8 cellular contexts compared by ENCODE assay signal in genomic region chr20:62642666-62643520, GRCh38. TPM values are rescaled to one million over a fixed set of nuclear protein-coding genes. Genes with fewer than 3 reads are reported as not detected.
A peak's percentile ranks its signal among the peaks of the same experiment; 100 is the strongest.
DNase-seq lines count a peak whose midpoint lies in the region; ATAC-seq and TF ChIP-seq lines count a peak whose summit lies in the region.

No MANE protein-coding gene starts in this region.

- peaks cover 0 to 3% (median 0%) of the 10 kb centered on the region in 3 donors for H3K27me3 Mint-ChIP-seq in immature natural killer cell (ENCODE audit: low read depth in 3 of 3)

- DNase-seq in NCI-H524 (lab: John Stamatoyannopoulos, UW) (peak; percentile 26 to 36), NCI-H524 treated with DMSO at 0.1 percent for 48 hours (lab: John Stamatoyannopoulos, UW) (no peak), SW480 (ENCODE audit: low spot score) (peak; percentile 71), ascending aorta (ENCODE audit: low spot score in 2 of 2) (no peak), immature natural killer cell (peak; percentile 37 to 40 (median 38)), mucosa of gallbladder (ENCODE audit: low spot score) (no peak)
- peak; percentile 63 to 68 for DNase-seq in stimulated activated CD4-positive, alpha-beta T cell treated with anti-CD3 and anti-CD28 coated beads, Interleukin-2, amount 100 ng/mL, for 24 hours

- H3K27ac Mint-ChIP-seq in immature natural killer cell, result no peak overlapping the region

- intact Hi-C loops in ascending aorta (cut with DNase I), result no loop called here

- no peaks in the 10 kb centered on the region for H3K36me3 Mint-ChIP-seq in immature natural killer cell

- H3K9me3 ChIP-seq in ascending aorta, result no peaks in the 10 kb centered on the region

- peaks cover 9 to 20% of the 10 kb centered on the region in 2 donors for H3K4me1 ChIP-seq in ascending aorta

- no peak overlapping the region for H3K27ac ChIP-seq in ascending aorta

- no peak for TF ChIP-seq CTCF in ascending aorta (IDR thresholded peaks at IDR 0.05)

- ATAC-seq in HG03342 (IDR thresholded peaks at IDR 0.05; ENCODE audit: unreplicated experiment), result peak; percentile 11

- peak overlapping the region; percentile 33 to 68 (median 36) for H3K4me3 Mint-ChIP-seq in immature natural killer cell

- peaks cover 0 to 1% (median 0%) of the 10 kb centered on the region in 6 donors for H3K9me3 Mint-ChIP-seq in immature natural killer cell

- H3K4me3 ChIP-seq in ascending aorta, result peak overlapping the region; percentile 61 to 71

- no peaks in the 10 kb centered on the region for H3K36me3 ChIP-seq in ascending aorta

- peaks cover 13% of the 10 kb centered on the region for H3K27me3 ChIP-seq in ascending aorta

- H3K4me1 Mint-ChIP-seq in immature natural killer cell, result peaks cover 7 to 11% of the 10 kb centered on the region in 2 donors

RNA-seq across cellular contexts. Expression of gene SLCO4A1, which starts 0.6 kb away (rescaled TPM):
- total RNA-seq in ascending aorta (160 TPM), mucosa of gallbladder (5.9 TPM)
- under 1 TPM in 2 of 3 donors, not detected in 1; 0.34 to 0.40 TPM for polyA plus RNA-seq in immature natural killer cell

Comparison
In these comparisons a context has a peak if more than half of its experiments do, and no peak if none do; other contexts are left out.
1. DNase-seq: peak in NCI-H524 (2 of 2), SW480 (single experiment), immature natural killer cell (3 of 3) and stimulated activated CD4-positive, alpha-beta T cell treated with anti-CD3 and anti-CD28 coated beads, Interleukin-2, amount 100 ng/mL, for 24 hours (2 of 2); none in NCI-H524 treated with DMSO at 0.1 percent for 48 hours (single experiment), ascending aorta (0 of 2) and mucosa of gallbladder (single experiment).
2. RNA of gene SLCO4A1, which starts 0.6 kb away (total RNA-seq): 160 TPM in ascending aorta (single experiment); 5.9 TPM in mucosa of gallbladder (single experiment); every median in the first group is over 10 times any median in the second.